Comparison of ENCODE assay signal across 1 cellular context in genomic region chr13:48400820-48401219, GRCh38.
TF ChIP-seq lines count a peak whose summit lies in the region.

No MANE protein-coding gene starts in this region.

TF ChIP-seq in HepG2, 621 proteins besides CTCF, POLR2A, EP300 and RAD21 (continued from another document):
- TF ChIP-seq ZNF407 (CRISPR knock-in tag; IDR thresholded peaks at IDR 0.05; ENCODE audit: not compliant biosample characterization) (no peak), TFDP1 (CRISPR knock-in tag; IDR thresholded peaks at IDR 0.05; ENCODE audit: borderline replicate concordance) (no peak), ISL2 (CRISPR knock-in tag; IDR thresholded peaks at IDR 0.05) (no peak)
